Comparison of ENCODE assay signal across 8 cellular contexts in the genomic region with DNA sequence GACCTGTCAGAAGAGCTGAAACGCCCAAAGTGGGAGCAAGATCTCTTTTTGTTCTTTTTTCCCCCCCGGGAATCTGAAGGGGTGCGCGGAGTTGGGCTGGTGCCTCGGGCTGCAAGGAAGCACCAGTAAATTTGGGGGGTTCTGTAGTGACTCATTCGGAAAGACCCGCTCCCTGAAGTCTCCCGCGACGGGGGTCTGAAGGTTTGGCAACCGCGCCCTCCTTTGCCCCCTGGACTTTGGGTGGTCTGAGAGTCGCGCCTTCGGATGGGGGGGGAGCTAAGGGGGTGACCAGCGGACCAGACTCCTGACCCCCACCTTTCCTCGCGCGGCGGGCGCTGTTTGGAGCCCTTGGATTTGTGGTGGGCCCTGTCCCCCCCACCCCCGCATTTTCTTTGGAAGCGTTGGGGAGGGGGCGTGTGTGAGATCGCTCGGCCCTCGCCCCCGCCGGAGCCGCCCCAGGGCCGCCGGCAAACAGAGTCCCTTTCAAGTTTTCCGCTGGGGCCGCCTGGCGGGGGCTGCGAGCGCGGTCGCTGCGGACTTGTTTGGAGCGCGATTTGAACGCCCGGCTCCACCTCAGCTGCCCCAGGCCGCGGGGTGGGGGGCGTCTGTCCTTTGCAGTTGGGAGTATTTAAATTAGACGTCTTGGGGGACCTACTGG. TPM values are rescaled to one million over a fixed set of nuclear protein-coding genes. Genes with fewer than 3 reads are reported as not detected.
DNase-seq lines count a peak whose midpoint lies in the region; ATAC-seq, FAIRE-seq and TF ChIP-seq lines count a peak whose summit lies in the region.

No MANE protein-coding gene starts in this region.

- H4K20me1 ChIP-seq in Karpas-422 (ENCODE audit: insufficient read depth, low read depth, low read length) = peaks cover 46% of the 10 kb centered on the region; the same call in 1 of the 2 replicates
- peaks cover 42% of the 10 kb centered on the region for H4K20me1 ChIP-seq in HepG2 (ENCODE audit: insufficient read depth, low read length)

- H3K4me2 ChIP-seq in Karpas-422 (ENCODE audit: low read depth, low read length, poor library complexity, severe bottlenecking) (peak overlapping the region; percentile 83), HepG2 (ENCODE audit: low read depth, low read length) (peak overlapping the region; percentile 90)

- CTCF ChIA-PET in HepG2 (lab: Yijun Ruan, JAX; ENCODE audit: low intra/inter-chr PET ratio, low total read pairs) = interaction anchor here (2.6 kb wide), 1 partner anchor 14 kb away, joined by 10 read pairs; no protein-coding TSS in a partner anchor

- no peaks in the 10 kb centered on the region for H3K9me2 ChIP-seq in Karpas-422 (replicated peaks; ENCODE audit: insufficient read depth, low read length)

- H2AFZ ChIP-seq in Karpas-422 (ENCODE audit: low read length) (no peak overlapping the region), HepG2 (ENCODE audit: low read length) (no peak overlapping the region)

- 0 out of 2 replicates have a peak overlapping the region, but pooled peaks have one; percentile 7 for H3K9ac ChIP-seq in Karpas-422 (ENCODE audit: low read length)
- peak overlapping the region; percentile 79 for H3K9ac ChIP-seq in HepG2 (ENCODE audit: insufficient read depth, low read depth, low read length)

- peaks cover 48% of the 10 kb centered on the region for H3K4me1 ChIP-seq in Karpas-422 (ENCODE audit: low read length)
- H3K4me1 ChIP-seq in breast epithelium = peaks cover 8 to 38% of the 10 kb centered on the region in 2 donors
- peaks cover 67% of the 10 kb centered on the region for H3K4me1 ChIP-seq in HepG2 (ENCODE audit: insufficient read depth, low read length)

- in situ Hi-C loops in HepG2 (cut with HindIII; ENCODE audit: extremely low pct_ligation_motif_present, low pct_unique_long_range_greater_than_20kb) = no loop called here

- no TSS peak for BruUV-seq in HepG2 (replicated peaks; lab: Mats Ljungman, UMichigan)

- no peak overlapping the region for H3K27ac ChIP-seq in Karpas-422 (ENCODE audit: low read length)
- H3K27ac ChIP-seq in breast epithelium = peak overlapping the region; percentile 97
- peak overlapping the region; percentile 76 for H3K27ac ChIP-seq in HepG2 (ENCODE audit: extremely low read length, insufficient read depth, low read length)
- peak overlapping the region; percentile 98 for H3K27ac ChIP-seq in substantia nigra (ENCODE audit: low read depth, low read length, poor library complexity, severe bottlenecking)

- TF ChIP-seq EP300 in HepG2 (IDR thresholded peaks at IDR 0.05; ENCODE audit: low read depth in 2 of 2, low read length in 2 of 2) (peak in 1 of 2 experiments; percentile 55; a peak in 1 of 4 replicates), HepG2 (CRISPR knock-in tag; IDR thresholded peaks at IDR 0.05; ENCODE audit: borderline replicate concordance) (no peak)

- ATAC-seq in HepG2 (peak; percentile 8; the same call in 1 of the 3 replicates), GM21717 (IDR thresholded peaks at IDR 0.05; ENCODE audit: unreplicated experiment) (no peak)

- 2% methylated on average over 8 of the region's 48 CpGs for WGBS in HepG2 (ENCODE audit: low lambda C conversion rate)

- no peaks in the 10 kb centered on the region for H3K9me3 ChIP-seq in Karpas-422 (ENCODE audit: low read length)
- no peaks in the 10 kb centered on the region for H3K9me3 ChIP-seq in breast epithelium
- H3K9me3 ChIP-seq in HepG2 (ENCODE audit: low read length) = no peaks in the 10 kb centered on the region

- TF ChIP-seq POLR2A in breast epithelium (IDR thresholded peaks at IDR 0.05) = no peak
- no peak for TF ChIP-seq POLR2A in HepG2 (IDR thresholded peaks at IDR 0.05; ENCODE audit: insufficient read depth in 1 of 2, low read depth in 2 of 2, low read length in 2 of 2)

- H3K4me3 ChIP-seq in Karpas-422 (ENCODE audit: low read length) (peak overlapping the region; percentile 76), breast epithelium (peak overlapping the region; percentile 80 to 94 (median 80)), HepG2 (replicated peaks in 1 of 3; ENCODE audit: insufficient read depth in 1 of 3, low read depth in 2 of 3, low read length in 3 of 3) (peak overlapping the region; percentile 74 to 95 (median 91))

- peak; percentile 56 for TF ChIP-seq RAD21 in HepG2 (CRISPR knock-in tag; IDR thresholded peaks at IDR 0.05)

- intact Hi-C loops in breast epithelium (cut with DNase I; ENCODE audit: low total_unique reads) = no loop called here
- intact Hi-C loops in HepG2 (cut with micrococcal nuclease; ENCODE audit: unreplicated experiment) = loop anchor here (5.0 kb wide), 1 partner anchor 97 kb away; no protein-coding TSS in a partner anchor

- peaks cover 4% of the 10 kb centered on the region; the same call in 1 of the 2 replicates for H3K27me3 ChIP-seq in Karpas-422 (ENCODE audit: low read length)
- H3K27me3 ChIP-seq in breast epithelium = no peaks in the 10 kb centered on the region
- no peaks in the 10 kb centered on the region; a peak in 1 of 5 replicates for H3K27me3 ChIP-seq in HepG2 (ENCODE audit: control insufficient read depth in 1 of 2, insufficient read depth in 2 of 2, low read length in 2 of 2)

- peak in 2 of 3 donors; percentile 39 to 48 for TF ChIP-seq CTCF in breast epithelium (IDR thresholded peaks at IDR 0.05)
- peak; percentile 56 for TF ChIP-seq CTCF in HepG2 (CRISPR knock-in tag; IDR thresholded peaks at IDR 0.05)

- POLR2A ChIA-PET in HepG2 (lab: Yijun Ruan, JAX) = interaction anchor here (0.9 to 4.1 kb wide), 5 partner anchors 10 to 83 kb away, joined by 3 to 34 read pairs (median 16); no protein-coding TSS in a partner anchor

- H3K79me2 ChIP-seq in Karpas-422 (ENCODE audit: low read length) (no peaks in the 10 kb centered on the region), HepG2 (ENCODE audit: insufficient read depth, low read length) (peaks cover 61% of the 10 kb centered on the region)

- H3K36me3 ChIP-seq in Karpas-422 (ENCODE audit: insufficient read depth, low read length) (no peaks in the 10 kb centered on the region), breast epithelium (no peaks in the 10 kb centered on the region), HepG2 (replicated peaks in 1 of 2; ENCODE audit: control insufficient read depth in 1 of 2, insufficient read depth in 2 of 2, low read length in 2 of 2) (peaks cover 0 to 1% of the 10 kb centered on the region in 2 experiments; a peak in 2 of 5 replicates)

- no peak for FAIRE-seq in HepG2 (lab: Jason Lieb, UNC)
- FAIRE-seq in urothelium cell line (lab: Jason Lieb, UNC) = no peak

- DNase-seq in COLO668 (lab: John Stamatoyannopoulos, UW; ENCODE audit: unreplicated experiment) (peak; percentile 35), Karpas-422 (no peak), breast epithelium (ENCODE audit: low spot score in 2 of 2) (no peak), HepG2 (ENCODE audit: low spot score) (no peak), substantia nigra (lab: John Stamatoyannopoulos, UW) (peak in 24 of 49 donors; percentile 27 to 73 (median 49)), foreskin melanocyte (no peak), urothelium cell line (ENCODE audit: low spot score) (no peak)

RNA-seq across cellular contexts. Expression of gene CXXC5, which starts 2.0 kb away (rescaled TPM):
- 2.8 and 2.9 TPM in 2 replicates for total RNA-seq in Karpas-422 (2014; rRNA removed; shearing (Covaris generic); ENCODE audit: low replicate concordance)
- 10 to 100 TPM; 33.9 to 66.9 (median 38.3) TPM for total RNA-seq in breast epithelium
- total RNA-seq in HepG2 (2016; rRNA removed; fragmentation: Illumina TruSeq; extraction: Trizol) = 30.7 and 33.0 TPM in 2 replicates
- total RNA-seq in HepG2 (2016; cell fraction: cytosol; rRNA removed; fragmentation: Illumina TruSeq; extraction: Trizol; ENCODE audit: low read depth) = 7.4 and 8.6 TPM in 2 replicates
- 30.5 and 33.5 TPM in 2 replicates for total RNA-seq in HepG2 (2016; cell fraction: insoluble cytoplasmic fraction; rRNA removed; fragmentation: Illumina TruSeq; extraction: Trizol)
- 32.7 and 37.9 TPM in 2 replicates for total RNA-seq in HepG2 (2016; cell fraction: membrane; rRNA removed; fragmentation: Illumina TruSeq; extraction: Trizol)
- 17.6 and 21.1 TPM in 2 replicates for total RNA-seq in HepG2 (2016; cell fraction: nucleus; rRNA removed; fragmentation: Illumina TruSeq; extraction: Trizol)
- 27.9 and 32.3 TPM in 2 replicates for polyA plus RNA-seq in HepG2 (2011; rRNA removed)
- polyA plus RNA-seq in HepG2 (2011; cell fraction: cytosol; rRNA removed) = 20.7 and 35.7 TPM in 2 replicates
- polyA plus RNA-seq in HepG2 (2011; cell fraction: nucleus; rRNA removed) = 20.0 and 30.1 TPM in 2 replicates
- 21.9 and 26.2 TPM in 2 replicates for polyA plus RNA-seq in HepG2 (2012)
- 7.7 and 8.6 TPM in 2 replicates for polyA plus RNA-seq in HepG2 (2016; cell fraction: cytosol; fragmentation: Illumina TruSeq; extraction: Trizol; ENCODE audit: low read depth)
- 46.9 and 51.9 TPM in 2 replicates for polyA plus RNA-seq in HepG2 (2016; cell fraction: insoluble cytoplasmic fraction; fragmentation: Illumina TruSeq; extraction: Trizol; ENCODE audit: low read depth)
- polyA plus RNA-seq in HepG2 (2016; cell fraction: membrane; fragmentation: Illumina TruSeq; extraction: Trizol; ENCODE audit: low read depth) = 30.1 and 31.3 TPM in 2 replicates
- polyA plus RNA-seq in HepG2 (2016; cell fraction: nucleus; fragmentation: Illumina TruSeq; extraction: Trizol; ENCODE audit: insufficient read depth, low read depth) = 39.0 and 44.0 TPM in 2 replicates
- 13.2 and 63.5 TPM in 2 replicates for polyA minus RNA-seq in HepG2 (2011; rRNA and poly(A)+ RNA removed; ENCODE audit: low replicate concordance)
- polyA minus RNA-seq in HepG2 (2011; cell fraction: cytosol; rRNA and poly(A)+ RNA removed) = 26.9 and 37.6 TPM in 2 replicates
- 18.7 and 20.6 TPM in 2 replicates for polyA minus RNA-seq in HepG2 (2011; cell fraction: nucleus; rRNA and poly(A)+ RNA removed)
